ENCODE assay signal across 17 cellular contexts in the genomic region with DNA sequence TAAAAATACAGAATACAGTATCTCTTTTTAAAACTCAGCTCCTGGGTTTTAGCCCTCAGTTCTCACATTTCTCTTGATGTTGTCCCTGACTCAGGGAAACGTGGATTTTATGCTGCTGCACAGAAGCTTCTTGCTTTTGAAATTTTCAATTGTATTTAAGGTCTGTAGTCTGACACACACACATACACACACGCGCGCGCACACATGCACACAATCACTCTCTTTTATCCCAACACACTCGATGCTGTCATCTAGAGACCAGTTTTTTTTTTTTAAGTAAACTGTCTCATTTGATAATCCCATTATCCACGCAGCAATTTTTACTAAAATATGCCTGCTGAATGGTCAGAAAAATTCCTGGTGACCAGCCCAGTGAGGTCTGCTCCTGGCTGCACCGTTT.
A peak's percentile ranks its signal among the peaks of the same experiment; 100 is the strongest.
DNase-seq lines count a peak whose midpoint lies in the region; ATAC-seq lines count a peak whose summit lies in the region.
"Had no signal": no experiment of that assay in that cellular context is flagged by ENCODE, and none has a peak within 500 bp of the region (broad histone marks: within the 10 kb centered on the region; RNA-seq: fewer than 3 reads in every experiment).

No MANE protein-coding gene starts in this region.

- H3K4me3 Mint-ChIP-seq in activated T-cell treated with anti-CD3 and anti-CD28 coated beads, Interleukin-2, amount 50 U/mL, for 72 hours: no peak overlapping the region
- H3K4me3 Mint-ChIP-seq: HFFc6 had no signal

- ATAC-seq in activated T-cell treated with anti-CD3 and anti-CD28 coated beads, Interleukin-2, amount 50 U/mL, for 72 hours (replicated peaks in 1 of 2): no peak
- ATAC-seq in GM19395 (IDR thresholded peaks at IDR 0.05; ENCODE audit: unreplicated experiment) (no peak), GM19452 (IDR thresholded peaks at IDR 0.05; ENCODE audit: unreplicated experiment) (no peak)
- ATAC-seq: A549 had no signal

- H3K4me1 Mint-ChIP-seq in activated T-cell treated with anti-CD3 and anti-CD28 coated beads, Interleukin-2, amount 50 U/mL, for 72 hours (ENCODE audit: low read depth): peaks cover 53% of the 10 kb centered on the region

- peak overlapping the region; percentile 54 for H3K27ac Mint-ChIP-seq in activated T-cell treated with anti-CD3 and anti-CD28 coated beads, Interleukin-2, amount 50 U/mL, for 72 hours
- H3K27ac Mint-ChIP-seq: HFFc6 had no signal

- peaks cover 0 to 11% of the 10 kb centered on the region in 2 donors for H3K36me3 Mint-ChIP-seq in activated T-cell treated with anti-CD3 and anti-CD28 coated beads, Interleukin-2, amount 50 U/mL, for 72 hours (ENCODE audit: insufficient read depth in 2 of 2)

- no peaks in the 10 kb centered on the region for H3K27me3 Mint-ChIP-seq in activated T-cell treated with anti-CD3 and anti-CD28 coated beads, Interleukin-2, amount 50 U/mL, for 72 hours (ENCODE audit: low read depth)

- no peak for DNase-seq in activated T-cell treated with anti-CD3 and anti-CD28 coated beads, Interleukin-2, amount 50 U/mL, for 72 hours
- no peak for DNase-seq in activated T-cell treated with anti-CD3 and anti-CD28 coated beads, Interleukin-2, amount 50 U/mL, for 1 hour
- DNase-seq in midbrain (lab: John Stamatoyannopoulos, UW) (peak; percentile 16), OCI-M2 (lab: John Stamatoyannopoulos, UW; ENCODE audit: unreplicated experiment) (no peak), GOT3 (lab: John Stamatoyannopoulos, UW) (no peak)
- DNase-seq: DMS79 treated with DMSO at 0.1 percent for 48 hours, HFFc6, KBM-7, NCI-H1048, NCI-H1694, NCI-H2107, NCI-H446 had no signal

- peak overlapping the region; percentile 33 for H3K27ac ChIP-seq in cingulate gyrus (ENCODE audit: low read depth, low read length)
- H3K27ac ChIP-seq: A549, HL-60 had no signal

- no peaks in the 10 kb centered on the region for H3K9me3 Mint-ChIP-seq in activated T-cell treated with anti-CD3 and anti-CD28 coated beads, Interleukin-2, amount 50 U/mL, for 72 hours
- H3K9me3 Mint-ChIP-seq: HFFc6 had no signal
